In the genomic region with DNA sequence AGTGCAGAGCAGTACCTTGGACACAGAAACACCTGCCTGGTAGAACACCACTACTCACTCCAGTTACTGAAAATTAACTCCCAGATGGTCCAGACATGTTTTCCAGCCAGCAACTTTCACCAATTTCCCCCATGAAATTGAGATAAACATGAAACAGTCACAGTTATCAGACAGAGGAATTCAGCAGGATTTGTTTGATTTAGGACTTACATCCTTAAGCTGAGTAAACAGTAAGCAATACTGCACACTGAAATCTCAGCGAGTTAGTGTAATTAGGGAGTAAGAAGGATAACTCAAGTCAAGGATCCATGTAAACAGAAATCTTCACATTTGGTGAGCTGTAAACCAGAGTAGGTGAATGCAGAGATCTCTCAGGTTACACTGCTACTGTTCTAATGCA, we compare ENCODE assay signal across 23 cellular contexts.
DNase-seq lines count a peak whose midpoint lies in the region; ATAC-seq and TF ChIP-seq lines count a peak whose summit lies in the region.
"Had no signal": no experiment of that assay in that cellular context is flagged by ENCODE, and none has a peak within 500 bp of the region (broad histone marks: within the 10 kb centered on the region; RNA-seq: fewer than 3 reads in every experiment).

No MANE protein-coding gene starts in this region.

- H3K27me3 Mint-ChIP-seq in activated naive CD8-positive, alpha-beta T cell: no peaks in the 10 kb centered on the region
- no peaks in the 10 kb centered on the region for H3K27me3 Mint-ChIP-seq in activated naive CD8-positive, alpha-beta T cell treated with anti-CD3 and anti-CD28 coated beads, Interleukin-2, amount 50 U/mL, for 24 hours
- H3K27me3 Mint-ChIP-seq: natural killer cell treated with Interleukin-12 subunit alpha and Interleukin-12 subunit beta and Interleukin-15 and Interleukin-18, amount 100 ng/mL, for 72 hours had no signal

- no peak for DNase-seq in activated naive CD8-positive, alpha-beta T cell treated with anti-CD3 and anti-CD28 coated beads, Interleukin-2, amount 50 U/mL, for 24 hours
- DNase-seq in NCI-H2171 (lab: John Stamatoyannopoulos, UW) (peak; percentile 23), fibroblast of villous mesenchyme (ENCODE audit: low read depth) (peak; percentile 38), dedifferentiated amniotic fluid mesenchymal stem cell (ENCODE audit: extremely low spot score) (no peak), midbrain (lab: John Stamatoyannopoulos, UW) (no peak)
- DNase-seq in activated CD4-positive, CD25-positive, alpha-beta regulatory T cell (lab: John Stamatoyannopoulos, UW): no peak
- DNase-seq: activated CD4-positive, alpha-beta T cell treated with anti-CD3 and anti-CD28 coated beads for 48 hours; activated gamma-delta T cell; DMS79; gastrocnemius medialis; Kasumi-1; lower lobe of right lung; NCI-H1694 treated with DMSO at 0.1 percent for 48 hours; NCI-H526; Right ventricle myocardium superior; stimulated activated CD4-positive, alpha-beta T cell treated with anti-CD3 and anti-CD28 coated beads, Interleukin-15, amount 100 ng/mL, for 24 hours; stimulated activated CD4-positive, alpha-beta T cell treated with anti-CD3 and anti-CD28 coated beads, Interleukin-4, amount 100 ng/mL, for 4 hours had no signal

- peaks cover 53% of the 10 kb centered on the region for H3K36me3 Mint-ChIP-seq in activated naive CD8-positive, alpha-beta T cell
- H3K36me3 Mint-ChIP-seq in activated naive CD8-positive, alpha-beta T cell treated with anti-CD3 and anti-CD28 coated beads, Interleukin-2, amount 50 U/mL, for 24 hours (ENCODE audit: low read depth): peaks cover 64% of the 10 kb centered on the region

- no peak overlapping the region for H3K4me3 ChIP-seq in fibroblast of villous mesenchyme (ENCODE audit: low read depth, low read length)
- H3K4me3 ChIP-seq: BLaER1, gastrocnemius medialis, lower lobe of right lung, tibial nerve had no signal

- ATAC-seq in activated naive CD8-positive, alpha-beta T cell treated with anti-CD3 and anti-CD28 coated beads, Interleukin-2, amount 50 U/mL, for 24 hours: no peak
- ATAC-seq: gastrocnemius medialis; lower lobe of right lung; natural killer cell treated with Interleukin-12 subunit alpha and Interleukin-12 subunit beta and Interleukin-15 and Interleukin-18, amount 100 ng/mL, for 72 hours; Panc1 had no signal

- H3K27ac Mint-ChIP-seq in activated naive CD8-positive, alpha-beta T cell: peak overlapping the region; percentile 16
- no peak overlapping the region for H3K27ac Mint-ChIP-seq in activated naive CD8-positive, alpha-beta T cell treated with anti-CD3 and anti-CD28 coated beads, Interleukin-2, amount 50 U/mL, for 24 hours
- H3K27ac Mint-ChIP-seq: T-helper 2 cell treated with Interferon-gamma antibody and Interleukin-4, amounts not matched to agents 5 μg/mL and 100 μg/mL, for 36 hours had no signal

- H3K4me3 Mint-ChIP-seq in activated naive CD8-positive, alpha-beta T cell: no peak overlapping the region
- no peak overlapping the region for H3K4me3 Mint-ChIP-seq in activated naive CD8-positive, alpha-beta T cell treated with anti-CD3 and anti-CD28 coated beads, Interleukin-2, amount 50 U/mL, for 24 hours
- H3K4me3 Mint-ChIP-seq: natural killer cell treated with Interleukin-12 subunit alpha and Interleukin-12 subunit beta and Interleukin-15 and Interleukin-18, amount 100 ng/mL, for 72 hours; T-helper 2 cell treated with Interferon-gamma antibody and Interleukin-4, amounts not matched to agents 5 μg/mL and 100 μg/mL, for 36 hours had no signal

- peaks cover 17% of the 10 kb centered on the region for H3K4me1 Mint-ChIP-seq in activated naive CD8-positive, alpha-beta T cell (ENCODE audit: low read depth)
- peaks cover 15% of the 10 kb centered on the region for H3K4me1 Mint-ChIP-seq in activated naive CD8-positive, alpha-beta T cell treated with anti-CD3 and anti-CD28 coated beads, Interleukin-2, amount 50 U/mL, for 24 hours

- no peaks in the 10 kb centered on the region for H3K9me3 Mint-ChIP-seq in activated naive CD8-positive, alpha-beta T cell (ENCODE audit: low read depth)
- H3K9me3 Mint-ChIP-seq in activated naive CD8-positive, alpha-beta T cell treated with anti-CD3 and anti-CD28 coated beads, Interleukin-2, amount 50 U/mL, for 24 hours: peaks cover 12% of the 10 kb centered on the region

- TF ChIP-seq CTCF in fibroblast of villous mesenchyme (IDR thresholded peaks at IDR 0.05; ENCODE audit: insufficient read depth, low read depth, low read length): no peak

Comparison
In these comparisons a context has a peak if more than half of its experiments do, and no peak if none do; other contexts are left out.
1. DNase-seq: peak in NCI-H2171 (single experiment) and fibroblast of villous mesenchyme (single experiment); none in activated naive CD8-positive, alpha-beta T cell treated with anti-CD3 and anti-CD28 coated beads, Interleukin-2, amount 50 U/mL, for 24 hours (single experiment), dedifferentiated amniotic fluid mesenchymal stem cell (single experiment), activated CD4-positive, CD25-positive, alpha-beta regulatory T cell (0 of 4) and midbrain (single experiment).